7 cellular contexts compared by ENCODE assay signal in genomic region chr2:42130858-42131257, GRCh38. TPM values are rescaled to one million over a fixed set of nuclear protein-coding genes. Genes with fewer than 3 reads are reported as not detected.
DNase-seq lines count a peak whose midpoint lies in the region; ATAC-seq and TF ChIP-seq lines count a peak whose summit lies in the region.
"Not testable (repeated sequence)": the region's sequence is repeated elsewhere in the genome, so short reads cannot be mapped to it uniquely, and the experiment has no call there.

No MANE protein-coding gene starts in this region.

- not testable (repeated sequence) for H3K9me3 ChIP-seq in CD4-positive, CD25-positive, alpha-beta regulatory T cell (ENCODE audit: control insufficient read depth in 2 of 2, low read length in 2 of 2); Panc1 (ENCODE audit: control insufficient read depth, insufficient read depth, low read depth, low read length); naive thymus-derived CD4-positive, alpha-beta T cell (ENCODE audit: control insufficient read depth in 2 of 3, low read length in 3 of 3)

- not testable (repeated sequence) for DNase-seq in CD4-positive, CD25-positive, alpha-beta regulatory T cell; Panc1 (ENCODE audit: low read depth, low spot score); activated CD4-positive, alpha-beta memory T cell treated with anti-CD3 and anti-CD28 coated beads for 36 hours; immature natural killer cell; naive thymus-derived CD4-positive, alpha-beta T cell
- peak; percentile 36 for DNase-seq in osteocyte (ENCODE audit: extremely low spot score, unreplicated experiment)

- ATAC-seq in CD4-positive, CD25-positive, alpha-beta regulatory T cell (ENCODE audit: low read depth in 2 of 2); Panc1; naive thymus-derived CD4-positive, alpha-beta T cell: not testable (repeated sequence)

- in situ Hi-C loops in Panc1 (cut with HindIII; ENCODE audit: low pct_unique_long_range_greater_than_20kb, low sequenced_read_pairs): not testable (repeated sequence)

- not testable (repeated sequence) for H3K36me3 Mint-ChIP-seq in CD4-positive, CD25-positive, alpha-beta regulatory T cell; activated CD4-positive, alpha-beta memory T cell treated with anti-CD3 and anti-CD28 coated beads for 36 hours; activated naive CD8-positive, alpha-beta T cell; immature natural killer cell; naive thymus-derived CD4-positive, alpha-beta T cell; osteocyte (ENCODE audit: unreplicated experiment)

- not testable (repeated sequence) for H3K36me3 ChIP-seq in CD4-positive, CD25-positive, alpha-beta regulatory T cell (ENCODE audit: control insufficient read depth, insufficient read depth, low read length); Panc1 (ENCODE audit: control insufficient read depth, insufficient read depth, low read length); naive thymus-derived CD4-positive, alpha-beta T cell (ENCODE audit: control insufficient read depth in 2 of 3, insufficient read depth in 3 of 3, low read length in 3 of 3)

- not testable (repeated sequence) for BruUV-seq in Panc1 (replicated peaks; lab: Mats Ljungman, UMichigan)

- H3K4me1 Mint-ChIP-seq in CD4-positive, CD25-positive, alpha-beta regulatory T cell: peaks cover 35 to 100% (median 73%) of the 10 kb centered on the region in 4 donors
- H3K4me1 Mint-ChIP-seq in activated CD4-positive, alpha-beta memory T cell treated with anti-CD3 and anti-CD28 coated beads for 36 hours (ENCODE audit: low read depth): peaks cover 94% of the 10 kb centered on the region
- H3K4me1 Mint-ChIP-seq in activated naive CD8-positive, alpha-beta T cell (ENCODE audit: low read depth): peaks cover 94% of the 10 kb centered on the region
- peaks cover 82 to 90% of the 10 kb centered on the region in 2 donors for H3K4me1 Mint-ChIP-seq in immature natural killer cell
- H3K4me1 Mint-ChIP-seq in naive thymus-derived CD4-positive, alpha-beta T cell: peaks cover 64 to 99% (median 95%) of the 10 kb centered on the region in 7 donors
- peaks cover 50% of the 10 kb centered on the region for H3K4me1 Mint-ChIP-seq in osteocyte (ENCODE audit: unreplicated experiment)

- H3K27me3 ChIP-seq in CD4-positive, CD25-positive, alpha-beta regulatory T cell (ENCODE audit: control insufficient read depth, insufficient read depth, low read length); Panc1 (ENCODE audit: control insufficient read depth, insufficient read depth, low read length); naive thymus-derived CD4-positive, alpha-beta T cell (ENCODE audit: control insufficient read depth in 2 of 2, insufficient read depth in 2 of 2, low read length in 2 of 2): not testable (repeated sequence)

- H3K27ac ChIP-seq in CD4-positive, CD25-positive, alpha-beta regulatory T cell (ENCODE audit: insufficient read depth, low read length, poor library complexity, severe bottlenecking): peak overlapping the region; percentile 97
- peak overlapping the region; percentile 99 for H3K27ac ChIP-seq in Panc1 (ENCODE audit: low read length)
- peak overlapping the region; percentile 55 for H3K27ac ChIP-seq in naive thymus-derived CD4-positive, alpha-beta T cell (ENCODE audit: low read depth, low read length)

- peak overlapping the region in 2 of 4 donors; percentile 7 to 20 for H3K4me3 Mint-ChIP-seq in CD4-positive, CD25-positive, alpha-beta regulatory T cell
- not testable (repeated sequence) for H3K4me3 Mint-ChIP-seq in activated CD4-positive, alpha-beta memory T cell treated with anti-CD3 and anti-CD28 coated beads for 36 hours; activated naive CD8-positive, alpha-beta T cell; immature natural killer cell; osteocyte (ENCODE audit: unreplicated experiment)
- peak overlapping the region in 5 of 10 donors; percentile 10 to 86 (median 33) for H3K4me3 Mint-ChIP-seq in naive thymus-derived CD4-positive, alpha-beta T cell

- CTCF ChIA-PET in Panc1 (lab: Charles Lee): not testable (repeated sequence)
- CTCF ChIA-PET in activated CD4-positive, alpha-beta memory T cell treated with anti-CD3 and anti-CD28 coated beads for 36 hours (lab: Charles Lee): interaction anchor here (0.7 kb wide), 1 partner anchor 78 kb away, joined by 4 read pairs; no protein-coding TSS in a partner anchor
- CTCF ChIA-PET in naive thymus-derived CD4-positive, alpha-beta T cell (lab: Charles Lee): interaction anchor here (0.9 to 1.5 kb wide), 2 partner anchors 31 to 34 kb away, joined by 3 to 5 read pairs; no protein-coding TSS in a partner anchor

- not testable (repeated sequence) for TF ChIP-seq CTCF in Panc1 (IDR thresholded peaks at IDR 0.05); osteocyte (IDR thresholded peaks at IDR 0.05)

- not testable (repeated sequence) for H3K27me3 Mint-ChIP-seq in CD4-positive, CD25-positive, alpha-beta regulatory T cell; activated CD4-positive, alpha-beta memory T cell treated with anti-CD3 and anti-CD28 coated beads for 36 hours; activated naive CD8-positive, alpha-beta T cell; immature natural killer cell (ENCODE audit: low read depth in 3 of 3); naive thymus-derived CD4-positive, alpha-beta T cell; osteocyte (ENCODE audit: unreplicated experiment)

- peaks cover 98% of the 10 kb centered on the region for H3K4me1 ChIP-seq in CD4-positive, CD25-positive, alpha-beta regulatory T cell (ENCODE audit: control insufficient read depth, insufficient read depth, low read length, poor library complexity, severe bottlenecking)
- H3K4me1 ChIP-seq in Panc1 (ENCODE audit: control insufficient read depth, insufficient read depth, low read length): peaks cover 82% of the 10 kb centered on the region
- H3K4me1 ChIP-seq in naive thymus-derived CD4-positive, alpha-beta T cell (ENCODE audit: control insufficient read depth in 2 of 2, insufficient read depth in 2 of 2, low read length in 2 of 2): peaks cover 88 to 96% of the 10 kb centered on the region in 2 donors

- H3K4me3 ChIP-seq in CD4-positive, CD25-positive, alpha-beta regulatory T cell (ENCODE audit: low read depth, low read length): peak overlapping the region; percentile 7
- H3K4me3 ChIP-seq in Panc1 (ENCODE audit: low read depth in 2 of 2, low read length in 2 of 2); naive thymus-derived CD4-positive, alpha-beta T cell (ENCODE audit: low read length): not testable (repeated sequence)

- peak overlapping the region; percentile 98 to 100 (median 99) for H3K27ac Mint-ChIP-seq in CD4-positive, CD25-positive, alpha-beta regulatory T cell
- H3K27ac Mint-ChIP-seq in activated CD4-positive, alpha-beta memory T cell treated with anti-CD3 and anti-CD28 coated beads for 36 hours: peak overlapping the region; percentile 23
- H3K27ac Mint-ChIP-seq in activated naive CD8-positive, alpha-beta T cell: peak overlapping the region; percentile 95
- H3K27ac Mint-ChIP-seq in immature natural killer cell: peak overlapping the region in 5 of 6 donors; percentile 51 to 100 (median 99)
- H3K27ac Mint-ChIP-seq in naive thymus-derived CD4-positive, alpha-beta T cell: peak overlapping the region; percentile 38 to 96 (median 94)
- not testable (repeated sequence) for H3K27ac Mint-ChIP-seq in osteocyte (ENCODE audit: unreplicated experiment)

- POLR2A ChIA-PET in Panc1 (lab: Charles Lee); activated CD4-positive, alpha-beta memory T cell treated with anti-CD3 and anti-CD28 coated beads for 36 hours (lab: Charles Lee): not testable (repeated sequence)
- POLR2A ChIA-PET in naive thymus-derived CD4-positive, alpha-beta T cell (lab: Charles Lee): interaction anchor here (1.0 to 22.7 kb wide), 4 partner anchors 11 to 39 kb away, joined by 4 to 636 read pairs (median 24); partner anchors contain the start of gene EML4

- H3K9me3 Mint-ChIP-seq in CD4-positive, CD25-positive, alpha-beta regulatory T cell; activated CD4-positive, alpha-beta memory T cell treated with anti-CD3 and anti-CD28 coated beads for 36 hours; activated naive CD8-positive, alpha-beta T cell (ENCODE audit: low read depth); immature natural killer cell; naive thymus-derived CD4-positive, alpha-beta T cell; osteocyte (ENCODE audit: unreplicated experiment): not testable (repeated sequence)

- intact Hi-C loops in Panc1 (cut with micrococcal nuclease; ENCODE audit: unreplicated experiment); naive thymus-derived CD4-positive, alpha-beta T cell (cut with micrococcal nuclease): not testable (repeated sequence)
- intact Hi-C loops in activated CD4-positive, alpha-beta memory T cell treated with anti-CD3 and anti-CD28 coated beads for 36 hours (cut with micrococcal nuclease): loop anchor here (5.0 kb wide), 1 partner anchor 34 kb away; no protein-coding TSS in a partner anchor

RNA-seq across cellular contexts. Expression of gene EML4, which starts 38.3 kb away (rescaled TPM):
- 293 TPM for total RNA-seq in CD4-positive, CD25-positive, alpha-beta regulatory T cell
- polyA plus RNA-seq in CD4-positive, CD25-positive, alpha-beta regulatory T cell: 10 to 100 TPM; 83.7 to 92.7 (median 89.7) TPM
- 107 TPM for total RNA-seq in Panc1 (2021; ENCODE audit: unreplicated experiment)
- 47.3 TPM for polyA plus RNA-seq in Panc1 (2012; ENCODE audit: insufficient read length)
- 10 to 100 TPM; 67.4 to 69.8 TPM for total RNA-seq in activated CD4-positive, alpha-beta memory T cell treated with anti-CD3 and anti-CD28 coated beads for 36 hours
- polyA plus RNA-seq in immature natural killer cell: 10 to 100 TPM; 16.1 to 35.3 (median 28.9) TPM
- 100 to 1,000 TPM in 4 of 5 experiments, 10 to 100 TPM in 1; 91.1 to 167 (median 143) TPM for total RNA-seq in naive thymus-derived CD4-positive, alpha-beta T cell
- polyA plus RNA-seq in naive thymus-derived CD4-positive, alpha-beta T cell: 10 to 100 TPM; 64.9 to 69.3 TPM
- 35.2 and 41.1 TPM in 2 replicates for total RNA-seq in osteocyte
